Comparison of ENCODE assay signal across 1 cellular context in genomic region chr20:25178563-25179438, GRCh38.
A peak's percentile ranks its signal among the peaks of the same experiment; 100 is the strongest.
TF ChIP-seq lines count a peak whose summit lies in the region.

No MANE protein-coding gene starts in this region.

TF ChIP-seq in IMR-90, 13 proteins besides CTCF, POLR2A, EP300 and RAD21:
- TF ChIP-seq, protein P1, sequence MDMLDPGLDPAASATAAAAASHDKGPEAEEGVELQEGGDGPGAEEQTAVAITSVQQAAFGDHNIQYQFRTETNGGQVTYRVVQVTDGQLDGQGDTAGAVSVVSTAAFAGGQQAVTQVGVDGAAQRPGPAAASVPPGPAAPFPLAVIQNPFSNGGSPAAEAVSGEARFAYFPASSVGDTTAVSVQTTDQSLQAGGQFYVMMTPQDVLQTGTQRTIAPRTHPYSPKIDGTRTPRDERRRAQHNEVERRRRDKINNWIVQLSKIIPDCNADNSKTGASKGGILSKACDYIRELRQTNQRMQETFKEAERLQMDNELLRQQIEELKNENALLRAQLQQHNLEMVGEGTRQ (IDR thresholded peaks at IDR 0.05; ENCODE audit: low read depth, low read length) = peak; percentile 23; the same call in 1 of the 2 replicates
- 0 out of 2 replicates have a peak, but pooled peaks have one; percentile 13 for TF ChIP-seq MAZ (IDR thresholded peaks at IDR 0.05; ENCODE audit: borderline replicate concordance, low read depth, low read length)
- TF ChIP-seq MXI1 (IDR thresholded peaks at IDR 0.05; ENCODE audit: borderline replicate concordance, low read depth, low read length) = peak; percentile 41; the same call in 1 of the 2 replicates
- TF ChIP-seq FOS (IDR thresholded peaks at IDR 0.05; ENCODE audit: low read depth, low read length) = peak; percentile 78
- peak; percentile 94 for TF ChIP-seq CEBPB (IDR thresholded peaks at IDR 0.05; ENCODE audit: low read depth, low read length)
- TF ChIP-seq RFX5 (IDR thresholded peaks at IDR 0.05; ENCODE audit: low read depth, low read length) = no peak
- no peak for TF ChIP-seq RCOR1 (IDR thresholded peaks at IDR 0.05; ENCODE audit: insufficient replicate concordance, low read length)
- TF ChIP-seq SMC3 (IDR thresholded peaks at IDR 0.05; ENCODE audit: low read depth, low read length) = peak; percentile 70
